Comparison of ENCODE assay signal across 34 cellular contexts in genomic region chr7:110721395-110721794, GRCh38.
"Had no signal": no experiment of that assay in that cellular context is flagged by ENCODE, and none has a peak within 500 bp of the region (broad histone marks: within the 10 kb centered on the region; RNA-seq: fewer than 3 reads in every experiment).

No MANE protein-coding gene starts in this region.

- H3K27me3 ChIP-seq: adrenal gland, ascending aorta, body of pancreas, brain microvascular endothelial cell, breast epithelium, cardiac muscle cell had no signal

- H3K27ac ChIP-seq: adrenal gland, ascending aorta, body of pancreas, brain microvascular endothelial cell, breast epithelium, cardiac muscle cell had no signal

- FAIRE-seq: astrocyte, bronchial epithelial cell had no signal

- H3K4me3 ChIP-seq: adrenal gland, ascending aorta, body of pancreas, breast epithelium, cardiac muscle cell had no signal

- H3K9me3 ChIP-seq: adrenal gland, ascending aorta, body of pancreas, breast epithelium had no signal

- H3K4me1 ChIP-seq: adrenal gland, ascending aorta, body of pancreas, breast epithelium had no signal

- ATAC-seq: activated naive CD4-positive, alpha-beta T cell treated with anti-CD3 and anti-CD28 coated beads, Interleukin-2, amount 50 U/mL, for 72 hours; activated naive CD8-positive, alpha-beta T cell treated with anti-CD3 and anti-CD28 coated beads, Interleukin-2, amount 50 U/mL, for 24 hours; activated T-cell treated with anti-CD3 and anti-CD28 coated beads, Interleukin-2, amount 50 U/mL, for 4 hours; activated T-cell treated with anti-CD3 and anti-CD28 coated beads, Interleukin-2, amount 50 U/mL, for 72 hours; activated T-helper 17 cell treated with anti-CD3 and anti-CD28 coated beads, Interleukin-2, amount 50 U/mL, for 72 hours; body of pancreas had no signal

- DNase-seq: activated effector memory CD4-positive, alpha-beta T cell treated with anti-CD3 and anti-CD28 coated beads, Interleukin-2, amount 50 U/mL, for 16 hours; activated effector memory CD4-positive, alpha-beta T cell treated with Interleukin-2 at 50 U/mL for 16 hours; activated gamma-delta T cell; activated gamma-delta T cell treated with Interleukin-2 at 50 U/mL for 16 hours; activated naive CD4-positive, alpha-beta T cell; activated naive CD4-positive, alpha-beta T cell treated with anti-CD3 and anti-CD28 coated beads for 36 hours; activated naive CD4-positive, alpha-beta T cell treated with anti-CD3 and anti-CD28 coated beads, Interleukin-2, amount 10 ng/mL, durations not matched to agents 7 days and 5 days; activated naive CD4-positive, alpha-beta T cell treated with anti-CD3 and anti-CD28 coated beads, Interleukin-2, amount 50 U/mL, for 16 hours; activated naive CD4-positive, alpha-beta T cell treated with Interleukin-2 at 50 U/mL for 16 hours; activated naive CD8-positive, alpha-beta T cell treated with anti-CD3 and anti-CD28 coated beads for 36 hours; activated naive CD8-positive, alpha-beta T cell treated with anti-CD3 and anti-CD28 coated beads, Interleukin-2, amount 10 ng/mL, durations not matched to agents 7 days and 5 days; activated naive CD8-positive, alpha-beta T cell treated with anti-CD3 and anti-CD28 coated beads, Interleukin-2, amount 50 U/mL, for 24 hours; activated T-cell treated with anti-CD3 and anti-CD28 coated beads, Interleukin-2, amount 50 U/mL, for 1 hour; activated T-cell treated with anti-CD3 and anti-CD28 coated beads, Interleukin-2, amount 50 U/mL, for 24 hours; activated T-cell treated with anti-CD3 and anti-CD28 coated beads, Interleukin-2, amount 50 U/mL, for 4 hours; activated T-cell treated with anti-CD3 and anti-CD28 coated beads, Interleukin-2, amount 50 U/mL, for 48 hours; activated T-cell treated with anti-CD3 and anti-CD28 coated beads, Interleukin-2, amount 50 U/mL, for 72 hours; adrenal gland; amniotic stem cell; amygdala; anterior cingulate cortex; aorta; body of pancreas; brain microvascular endothelial cell; caudate nucleus; central memory CD4-positive, alpha-beta T cell; cerebellar nuclear complex had no signal

- H3K36me3 ChIP-seq: adrenal gland, ascending aorta, brain microvascular endothelial cell, breast epithelium, cardiac muscle cell had no signal
